17 cellular contexts compared by ENCODE assay signal in the genomic region with DNA sequence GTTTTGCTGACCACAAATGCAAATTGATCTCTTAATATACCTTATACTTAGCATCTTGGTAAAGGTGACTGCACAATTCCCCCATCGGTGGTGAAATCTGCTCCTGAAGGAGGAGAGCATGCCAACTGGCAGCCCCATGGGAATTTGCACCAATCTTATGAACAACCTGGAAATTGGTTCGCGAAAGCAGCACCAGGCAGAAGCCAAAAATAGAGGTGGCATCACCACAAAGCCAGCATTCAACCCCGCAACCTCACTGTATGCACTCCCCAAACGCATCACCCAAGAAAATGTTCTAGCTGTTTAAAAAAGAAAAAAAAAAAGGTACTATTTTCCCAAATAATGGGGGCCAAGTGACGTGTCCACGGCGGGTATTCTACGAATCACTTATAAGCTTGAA.
DNase-seq lines count a peak whose midpoint lies in the region; ATAC-seq and TF ChIP-seq lines count a peak whose summit lies in the region.
"Had no signal": no experiment of that assay in that cellular context is flagged by ENCODE, and none has a peak within 500 bp of the region (broad histone marks: within the 10 kb centered on the region; RNA-seq: fewer than 3 reads in every experiment).

No MANE protein-coding gene starts in this region.

- H3K36me3 Mint-ChIP-seq in chondrocyte (ENCODE audit: low read depth): peaks cover 15% of the 10 kb centered on the region
- H3K36me3 Mint-ChIP-seq: CD4-positive, CD25-positive, alpha-beta regulatory T cell; CD8-positive, alpha-beta memory T cell had no signal

- POLR2A ChIA-PET in A673 (lab: Charles Lee; ENCODE audit: low non-redundant PET): no interaction called here

- peak overlapping the region in 8 of 11 experiments; percentile 3 to 63 (median 39); a peak in 12 of 22 replicates for H3K4me2 ChIP-seq in BLaER1 treated with 17β-estradiol and CSF1 and Interleukin-3, amounts not matched to agents 10 nM and 100 nM
- H3K4me2 ChIP-seq: GM23338 had no signal

- DNase-seq in RWPE2 (ENCODE audit: low spot score): no peak
- DNase-seq in chondrocyte (ENCODE audit: low spot score): no peak
- DNase-seq in retina: peak; percentile 23
- no peak for DNase-seq in A673 (ENCODE audit: low spot score)
- DNase-seq in heart right ventricle: no peak
- DNase-seq in sciatic nerve (ENCODE audit: low spot score): no peak
- DNase-seq: C1 segment of cervical spinal cord; Caco-2; CD4-positive, CD25-positive, alpha-beta regulatory T cell; CD8-positive, alpha-beta memory T cell; DMS79; GDM1; HCEC 1CT; KG1 had no signal

- H3K4me1 Mint-ChIP-seq in chondrocyte (ENCODE audit: low read depth): peaks cover 81% of the 10 kb centered on the region
- H3K4me1 Mint-ChIP-seq: CD8-positive, alpha-beta memory T cell had no signal

- H3K27me3 ChIP-seq in BLaER1 treated with 17β-estradiol and CSF1 and Interleukin-3, amounts not matched to agents 10 nM and 100 nM: no peaks in the 10 kb centered on the region
- no peaks in the 10 kb centered on the region for H3K27me3 ChIP-seq in RWPE2 (ENCODE audit: insufficient read depth, poor library complexity, severe bottlenecking)
- H3K27me3 ChIP-seq in A673 (replicated peaks; ENCODE audit: insufficient read depth, low read depth, low read length, poor library complexity): no peaks in the 10 kb centered on the region
- H3K27me3 ChIP-seq in heart right ventricle: no peaks in the 10 kb centered on the region

- H4K20me1 ChIP-seq in BLaER1 treated with 17β-estradiol and CSF1 and Interleukin-3, amounts not matched to agents 10 nM and 100 nM: peaks cover 0 to 81% (median 0%) of the 10 kb centered on the region in 11 experiments; a peak in 5 of 22 replicates

- peak overlapping the region; percentile 50 for H3K27ac Mint-ChIP-seq in chondrocyte (ENCODE audit: unreplicated experiment)
- H3K27ac Mint-ChIP-seq: CD4-positive, CD25-positive, alpha-beta regulatory T cell; CD8-positive, alpha-beta memory T cell; GM23338 had no signal

- WGBS in heart right ventricle, 2 donors: 93 to 95% methylated on average over 9 of the region's 9 CpGs

- no peak overlapping the region for H3K4me3 Mint-ChIP-seq in chondrocyte (ENCODE audit: unreplicated experiment)
- H3K4me3 Mint-ChIP-seq: CD4-positive, CD25-positive, alpha-beta regulatory T cell; CD8-positive, alpha-beta memory T cell; GM23338 had no signal

- no peak overlapping the region for H3K27ac ChIP-seq in BLaER1 treated with 17β-estradiol and CSF1 and Interleukin-3, amounts not matched to agents 10 nM and 100 nM
- H3K27ac ChIP-seq in RWPE2 (ENCODE audit: poor library complexity, severe bottlenecking) (peak overlapping the region; percentile 36), A673 (ENCODE audit: low read depth, low read length, poor library complexity, severe bottlenecking) (no peak overlapping the region), heart right ventricle (no peak overlapping the region)

- H3K27me3 Mint-ChIP-seq in chondrocyte (ENCODE audit: low read depth): no peaks in the 10 kb centered on the region
- H3K27me3 Mint-ChIP-seq: CD4-positive, CD25-positive, alpha-beta regulatory T cell; CD8-positive, alpha-beta memory T cell had no signal

- BruUV-seq in A673 (replicated peaks; lab: Mats Ljungman, UMichigan): no TSS peak

- no peaks in the 10 kb centered on the region for H3K9me3 Mint-ChIP-seq in chondrocyte (ENCODE audit: low read depth)
- H3K9me3 Mint-ChIP-seq: CD4-positive, CD25-positive, alpha-beta regulatory T cell; CD8-positive, alpha-beta memory T cell; GM23338 had no signal

- no peak overlapping the region for H3K9ac ChIP-seq in BLaER1 treated with 17β-estradiol and CSF1 and Interleukin-3, amounts not matched to agents 10 nM and 100 nM

- H3K4me3 ChIP-seq in BLaER1 treated with 17β-estradiol and CSF1 and Interleukin-3, amounts not matched to agents 10 nM and 100 nM: no peak overlapping the region
- H3K4me3 ChIP-seq in RWPE2 (ENCODE audit: severe bottlenecking) (no peak overlapping the region), A673 (ENCODE audit: low read depth, low read length, poor library complexity, severe bottlenecking) (no peak overlapping the region), heart right ventricle (no peak overlapping the region)
- H3K4me3 ChIP-seq: GM23338 had no signal

- H3K4me1 ChIP-seq in BLaER1 treated with 17β-estradiol and CSF1 and Interleukin-3, amounts not matched to agents 10 nM and 100 nM: peaks cover 15 to 54% (median 32%) of the 10 kb centered on the region in 10 experiments
- H3K4me1 ChIP-seq in RWPE2 (ENCODE audit: insufficient read depth, poor library complexity, severe bottlenecking) (peaks cover 9% of the 10 kb centered on the region), A673 (ENCODE audit: insufficient read depth, low read length, poor library complexity, severe bottlenecking) (no peaks in the 10 kb centered on the region), heart right ventricle (peaks cover 0 to 18% (median 7%) of the 10 kb centered on the region in 9 donors)

- H3K9me3 ChIP-seq in BLaER1 treated with 17β-estradiol and CSF1 and Interleukin-3, amounts not matched to agents 10 nM and 100 nM (replicated peaks in 1 of 11): no peaks in the 10 kb centered on the region
- H3K9me3 ChIP-seq in RWPE2 (ENCODE audit: severe bottlenecking): no peaks in the 10 kb centered on the region
- no peaks in the 10 kb centered on the region for H3K9me3 ChIP-seq in A673 (ENCODE audit: low read depth, low read length, poor library complexity, severe bottlenecking)
- no peaks in the 10 kb centered on the region for H3K9me3 ChIP-seq in heart right ventricle
- H3K9me3 ChIP-seq: Caco-2 had no signal

- no peak for TF ChIP-seq CTCF in RWPE2 (IDR thresholded peaks at IDR 0.05; ENCODE audit: poor library complexity, severe bottlenecking)
- no peak for TF ChIP-seq CTCF in chondrocyte (IDR thresholded peaks at IDR 0.05)
- no peak for TF ChIP-seq CTCF in A673 (conservative IDR thresholded peaks at IDR 0.05; ENCODE audit: low read depth, low read length)
- no peak for TF ChIP-seq CTCF in heart right ventricle (IDR thresholded peaks at IDR 0.05)

- intact Hi-C loops in A673 (cut with micrococcal nuclease; ENCODE audit: unreplicated experiment): loop anchor here (5.0 kb wide), 2 partner anchors 343 to 363 kb away; no protein-coding TSS in a partner anchor
- intact Hi-C loops in heart right ventricle (cut with DNase I): loop anchor here (5.0 to 10.0 kb wide), 8 partner anchors 98 to 363 kb away; a partner anchor contains a TSS
- intact Hi-C loops in sciatic nerve (cut with DNase I): no loop called here

- no peak for ATAC-seq in RWPE2 (ENCODE audit: low read depth)
- no peak for ATAC-seq in HG03196 (IDR thresholded peaks at IDR 0.05; ENCODE audit: unreplicated experiment)
- no peak for ATAC-seq in heart right ventricle
- no peak for ATAC-seq in sciatic nerve
- ATAC-seq: GM23338 had no signal

- CTCF ChIA-PET in A673 (lab: Charles Lee): no interaction called here

- peaks cover 0 to 38% (median 0%) of the 10 kb centered on the region in 11 experiments; a peak in 4 of 22 replicates for H3K36me3 ChIP-seq in BLaER1 treated with 17β-estradiol and CSF1 and Interleukin-3, amounts not matched to agents 10 nM and 100 nM
- H3K36me3 ChIP-seq in RWPE2 (ENCODE audit: low read depth) (peaks cover 5% of the 10 kb centered on the region; the same call in 1 of the 2 replicates), A673 (ENCODE audit: insufficient read depth, low read length, poor library complexity, severe bottlenecking) (no peaks in the 10 kb centered on the region), heart right ventricle (peaks cover 0 to 4% (median 0%) of the 10 kb centered on the region in 9 donors)
